7 cellular contexts compared by ENCODE assay signal in the genomic region with DNA sequence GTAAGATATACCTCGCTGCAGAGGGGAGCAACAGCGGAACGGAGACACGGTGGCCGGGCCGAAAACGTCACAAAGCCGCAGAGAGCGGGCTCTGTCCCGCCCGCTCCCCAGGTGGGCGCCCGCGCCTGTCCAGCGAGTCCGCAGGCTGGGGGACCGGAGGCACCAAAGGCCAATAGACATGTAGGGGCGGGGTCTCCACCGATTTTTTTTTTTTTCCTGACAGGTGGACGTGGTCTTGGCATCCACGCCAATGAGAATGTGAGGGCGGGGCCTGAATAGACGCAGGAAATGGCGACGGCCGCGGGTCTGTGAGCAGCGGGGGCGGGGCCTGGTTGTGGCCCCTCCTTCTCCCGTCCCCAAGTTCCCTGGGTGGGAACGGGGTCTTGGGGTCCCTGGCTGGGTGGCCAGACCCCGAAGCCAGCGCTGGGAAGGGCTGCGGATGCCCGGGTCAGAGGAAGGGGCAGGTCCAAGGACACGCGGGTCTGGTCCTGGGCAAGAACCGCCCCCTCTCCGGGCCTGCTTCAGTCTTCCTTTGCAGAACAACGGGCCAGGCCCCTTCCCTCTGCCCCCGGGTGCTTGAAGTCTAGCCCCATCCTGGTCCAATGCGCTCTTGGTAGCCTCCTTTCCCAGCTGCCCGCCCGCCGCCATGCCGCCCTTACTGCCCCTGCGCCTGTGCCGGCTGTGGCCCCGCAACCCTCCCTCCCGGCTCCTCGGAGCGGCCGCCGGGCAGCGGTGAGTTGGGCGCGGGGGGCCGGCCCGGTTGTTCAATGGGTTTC. TPM values are rescaled to one million over a fixed set of nuclear protein-coding genes. Genes with fewer than 3 reads are reported as not detected.
DNase-seq lines count a peak whose midpoint lies in the region; ATAC-seq, FAIRE-seq and TF ChIP-seq lines count a peak whose summit lies in the region.

A gene with protein sequence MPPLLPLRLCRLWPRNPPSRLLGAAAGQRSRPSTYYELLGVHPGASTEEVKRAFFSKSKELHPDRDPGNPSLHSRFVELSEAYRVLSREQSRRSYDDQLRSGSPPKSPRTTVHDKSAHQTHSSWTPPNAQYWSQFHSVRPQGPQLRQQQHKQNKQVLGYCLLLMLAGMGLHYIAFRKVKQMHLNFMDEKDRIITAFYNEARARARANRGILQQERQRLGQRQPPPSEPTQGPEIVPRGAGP (plus strand): TSS at position 340 of the 776 bp plus-strand sequence. CDS start 307 bp downstream, at position 647.

- peak; percentile 34 for ATAC-seq in GM18520 (IDR thresholded peaks at IDR 0.05; ENCODE audit: unreplicated experiment)
- peak; percentile 34 for ATAC-seq in HG03108 (IDR thresholded peaks at IDR 0.05; ENCODE audit: unreplicated experiment)

- H3K27ac ChIP-seq in kidney (ENCODE audit: low read depth in 2 of 2, low read length in 2 of 2): peak within 1 kb of the TSS; percentile 89 to 96

- no peaks in the 10 kb centered on the region for H3K36me3 ChIP-seq in kidney (ENCODE audit: control insufficient read depth in 1 of 2, insufficient read depth in 2 of 2, low read length in 2 of 2)

- peak; percentile 44 for FAIRE-seq in kidney (lab: Jason Lieb, UNC)

- H3K9me3 ChIP-seq in kidney (ENCODE audit: control insufficient read depth in 1 of 2, low read length in 2 of 2): no peaks in the 10 kb centered on the region

- DNase-seq in NCI-H345 (lab: John Stamatoyannopoulos, UW): peak; percentile 97
- DNase-seq in activated CD4-positive, alpha-beta T cell treated with anti-CD3 and anti-CD28 coated beads for 24 hours (ENCODE audit: low read depth in 2 of 2): peak; percentile 77 to 88
- peak; percentile 82 to 95 for DNase-seq in cerebellar nuclear complex (lab: John Stamatoyannopoulos, UW)
- peak; percentile 96 for DNase-seq in kidney
- peak; percentile 76 to 87 (median 85) for DNase-seq in stimulated activated CD4-positive, alpha-beta T cell treated with anti-CD3 and anti-CD28 coated beads, Interleukin-12 subunit alpha, Interleukin-12 subunit beta, amount 100 ng/mL, for 48 hours (ENCODE audit: low read depth in 2 of 3, low spot score in 1 of 3)

- H3K9ac ChIP-seq in kidney (ENCODE audit: low read length in 2 of 2): peak within 1 kb of the TSS; percentile 77 to 78

- intact Hi-C loops in kidney (cut with DNase I): no loop called here

- no peak for TF ChIP-seq CTCF in kidney (IDR thresholded peaks at IDR 0.05; ENCODE audit: borderline replicate concordance, extremely low read depth, insufficient read depth)

- peaks cover 29 to 39% of the 10 kb centered on the region in 2 donors for H3K4me1 ChIP-seq in kidney (ENCODE audit: control insufficient read depth in 1 of 2, insufficient read depth in 1 of 2, low read depth in 1 of 2, low read length in 2 of 2)

- H3K4me3 ChIP-seq in kidney (ENCODE audit: low read length in 2 of 2): peak within 1 kb of the TSS; percentile 51 to 73

RNA-seq across cellular contexts. Expression of the gene that starts here (rescaled TPM):
- total RNA-seq in kidney: 31.1 TPM
- 102 TPM for polyA plus RNA-seq in kidney (ENCODE audit: insufficient read depth, low read depth, low replicate concordance)

Comparison
In these comparisons a context has a peak if more than half of its experiments do, and no peak if none do; other contexts are left out.
1. Peak in every context shown above with its lines: DNase-seq, ATAC-seq, H3K4me3 ChIP-seq and H3K27ac ChIP-seq.